In genomic region chr5:140833993-140834392, GRCh38 we compare ENCODE assay signal across 13 cellular contexts. TPM values are rescaled to one million over a fixed set of nuclear protein-coding genes. Genes with fewer than 3 reads are reported as not detected.
DNase-seq lines count a peak whose midpoint lies in the region; ATAC-seq and TF ChIP-seq lines count a peak whose summit lies in the region.
"Had no signal": no experiment of that assay in that cellular context is flagged by ENCODE, and none has a peak within 500 bp of the region (broad histone marks: within the 10 kb centered on the region; RNA-seq: fewer than 3 reads in every experiment).

A gene with protein sequence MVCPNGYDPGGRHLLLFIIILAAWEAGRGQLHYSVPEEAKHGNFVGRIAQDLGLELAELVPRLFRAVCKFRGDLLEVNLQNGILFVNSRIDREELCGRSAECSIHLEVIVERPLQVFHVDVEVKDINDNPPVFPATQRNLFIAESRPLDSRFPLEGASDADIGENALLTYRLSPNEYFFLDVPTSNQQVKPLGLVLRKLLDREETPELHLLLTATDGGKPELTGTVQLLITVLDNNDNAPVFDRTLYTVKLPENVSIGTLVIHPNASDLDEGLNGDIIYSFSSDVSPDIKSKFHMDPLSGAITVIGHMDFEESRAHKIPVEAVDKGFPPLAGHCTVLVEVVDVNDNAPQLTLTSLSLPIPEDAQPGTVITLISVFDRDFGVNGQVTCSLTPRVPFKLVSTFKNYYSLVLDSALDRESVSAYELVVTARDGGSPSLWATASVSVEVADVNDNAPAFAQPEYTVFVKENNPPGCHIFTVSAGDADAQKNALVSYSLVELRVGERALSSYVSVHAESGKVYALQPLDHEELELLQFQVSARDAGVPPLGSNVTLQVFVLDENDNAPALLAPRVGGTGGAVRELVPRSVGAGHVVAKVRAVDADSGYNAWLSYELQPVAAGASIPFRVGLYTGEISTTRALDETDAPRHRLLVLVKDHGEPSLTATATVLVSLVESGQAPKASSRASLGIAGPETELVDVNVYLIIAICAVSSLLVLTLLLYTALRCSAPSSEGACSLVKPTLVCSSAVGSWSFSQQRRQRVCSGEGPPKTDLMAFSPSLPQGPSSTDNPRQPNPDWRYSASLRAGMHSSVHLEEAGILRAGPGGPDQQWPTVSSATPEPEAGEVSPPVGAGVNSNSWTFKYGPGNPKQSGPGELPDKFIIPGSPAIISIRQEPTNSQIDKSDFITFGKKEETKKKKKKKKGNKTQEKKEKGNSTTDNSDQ (plus strand): TSS chr5:140834269. CDS start chr5:140834384, 115 bp downstream.

- DNase-seq in DMS53 treated with DMSO at 0.1 percent for 48 hours (lab: John Stamatoyannopoulos, UW; ENCODE audit: unreplicated experiment) (peak; percentile 39), NCI-H345 (lab: John Stamatoyannopoulos, UW) (peak; percentile 39), osteoblast (ENCODE audit: insufficient read length, low spot score, missing footprints) (no peak), posterior cingulate gyrus (no peak), COLO668 (lab: John Stamatoyannopoulos, UW; ENCODE audit: unreplicated experiment) (no peak), HCEC 1CT (no peak)
- DNase-seq: DMS 273 treated with DMSO at 0.1 percent for 48 hours; GOT3; NCI-H1436 treated with DMSO at 0.1 percent for 48 hours; stimulated activated CD4-positive, alpha-beta T cell treated with anti-CD3 and anti-CD28 coated beads, Interleukin-2, amount 100 ng/mL, for 48 hours had no signal

- no peaks in the 10 kb centered on the region for H3K79me2 ChIP-seq in osteoblast (ENCODE audit: insufficient read depth, low read length)

- H3K4me2 ChIP-seq in osteoblast (ENCODE audit: insufficient read depth, low read length), result peak within 1 kb of the TSS; percentile 43

- H3K27me3 ChIP-seq in duodenal mucosa (ENCODE audit: control insufficient read depth in 1 of 2, insufficient read depth in 2 of 2, low read length in 2 of 2) (no peaks in the 10 kb centered on the region), osteoblast (ENCODE audit: insufficient read depth, low read length) (no peaks in the 10 kb centered on the region)

- H3K9me3 ChIP-seq in duodenal mucosa (ENCODE audit: control insufficient read depth in 1 of 2, low read length in 2 of 2) (peaks cover 20 to 23% of the 10 kb centered on the region in 2 donors), osteoblast (ENCODE audit: low read depth, low read length) (peaks cover 2% of the 10 kb centered on the region)

- intact Hi-C loops in posterior cingulate gyrus (cut with DNase I), result no loop called here

- TF ChIP-seq CTCF in osteoblast (IDR thresholded peaks at IDR 0.05; ENCODE audit: extremely low read depth, low read depth, low read length), result peak; percentile 19

- H3K4me3 ChIP-seq in duodenal mucosa (ENCODE audit: low read depth in 1 of 2, low read length in 2 of 2) (peak within 1 kb of the TSS; percentile 2 to 29), osteoblast (ENCODE audit: insufficient read depth, low read length) (peak within 1 kb of the TSS; percentile 46)

- ATAC-seq in HG03045 (IDR thresholded peaks at IDR 0.05; ENCODE audit: unreplicated experiment), result no peak
- ATAC-seq: activated T-helper 17 cell treated with anti-CD3 and anti-CD28 coated beads, Interleukin-2, amount 50 U/mL, for 72 hours had no signal

- H3K27ac ChIP-seq in duodenal mucosa (ENCODE audit: low read depth, low read length), result no peak within 1 kb of the TSS
- no peak within 1 kb of the TSS for H3K27ac ChIP-seq in osteoblast (ENCODE audit: low read depth, low read length)

- no peaks in the 10 kb centered on the region for H4K20me1 ChIP-seq in osteoblast (ENCODE audit: insufficient read depth, low read length)

- H2AFZ ChIP-seq in osteoblast (ENCODE audit: low read length), result no peak within 1 kb of the TSS

- H3K9ac ChIP-seq in duodenal mucosa (ENCODE audit: low read depth in 1 of 2, low read length in 2 of 2), result no peak within 1 kb of the TSS

- H3K36me3 ChIP-seq in duodenal mucosa (ENCODE audit: control insufficient read depth in 1 of 2, insufficient read depth in 2 of 2, low read length in 2 of 2) (no peaks in the 10 kb centered on the region), osteoblast (ENCODE audit: insufficient read depth, low read length) (no peaks in the 10 kb centered on the region)

- no peaks in the 10 kb centered on the region for H3K4me1 ChIP-seq in duodenal mucosa (ENCODE audit: control insufficient read depth in 1 of 2, insufficient read depth in 2 of 2, low read length in 2 of 2)
- H3K4me1 ChIP-seq in osteoblast (ENCODE audit: insufficient read depth, low read length), result no peaks in the 10 kb centered on the region

RNA-seq across cellular contexts. Expression of the gene that starts here (rescaled TPM):
- total RNA-seq in osteoblast, result 0.59 and 0.72 TPM in 2 replicates
- total RNA-seq: activated T-helper 17 cell treated with anti-CD3 and anti-CD28 coated beads, Interleukin-2, amount 50 U/mL, for 72 hours had no signal

Comparison
In these comparisons a context has a peak if more than half of its experiments do, and no peak if none do; other contexts are left out.
1. DNase-seq: peak in DMS53 treated with DMSO at 0.1 percent for 48 hours (single experiment) and NCI-H345 (single experiment); none in osteoblast (single experiment), posterior cingulate gyrus (0 of 10), COLO668 (single experiment) and HCEC 1CT (single experiment).